In the genomic region with DNA sequence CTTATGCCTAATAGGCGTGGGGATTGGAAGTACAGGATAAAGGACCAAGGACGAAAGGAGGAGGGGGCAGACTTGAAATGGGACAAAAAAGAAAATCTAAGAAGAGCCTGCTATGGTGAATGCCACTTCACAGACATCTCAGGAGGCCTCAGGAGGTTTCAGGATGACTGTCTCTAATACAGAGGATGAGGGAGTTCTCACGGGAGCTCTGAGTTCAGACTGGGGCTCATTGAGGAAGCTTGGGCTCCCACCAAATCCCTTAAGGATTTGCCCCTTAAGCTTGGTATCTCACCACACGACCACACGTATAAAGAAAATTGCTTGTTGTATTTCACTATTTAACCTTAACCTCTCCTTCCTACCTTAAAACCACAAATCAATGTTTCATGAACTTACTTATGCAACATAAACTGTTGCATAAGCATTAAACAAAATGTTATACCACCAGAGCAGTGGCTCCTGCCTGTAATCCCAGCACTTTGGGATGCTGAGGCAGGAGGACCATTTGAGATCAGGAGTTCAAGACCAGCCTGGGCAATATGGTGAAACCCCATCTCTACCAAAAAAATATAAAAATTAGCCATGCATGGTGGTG, we compare ENCODE assay signal across 15 cellular contexts. TPM values are rescaled to one million over a fixed set of nuclear protein-coding genes. Genes with fewer than 3 reads are reported as not detected.
DNase-seq lines count a peak whose midpoint lies in the region; ATAC-seq and TF ChIP-seq lines count a peak whose summit lies in the region.
"Had no signal": no experiment of that assay in that cellular context is flagged by ENCODE, and none has a peak within 500 bp of the region (broad histone marks: within the 10 kb centered on the region; RNA-seq: fewer than 3 reads in every experiment).

No MANE protein-coding gene starts in this region.

- no peak overlapping the region for H3K4me3 ChIP-seq in H7 (ENCODE audit: insufficient read depth, low read depth, low read length)
- H3K4me3 ChIP-seq: mucosa of descending colon had no signal

- peak; percentile 59 for DNase-seq in GM10248 (ENCODE audit: extremely low spot score)
- DNase-seq in mesothelial cell of epicardium (ENCODE audit: low spot score in 2 of 2, unreplicated experiment in 2 of 2): no peak
- no peak for DNase-seq in H7
- no peak for DNase-seq in MCF 10A (ENCODE audit: unreplicated experiment)
- no peak for DNase-seq in D341Med (ENCODE audit: low spot score)
- DNase-seq: BE2C; effector memory CD4-positive, alpha-beta T cell; hypothalamus; mucosa of descending colon; NCI-H1930; WERI-Rb-1 had no signal

- H3K4me1 Mint-ChIP-seq in mesothelial cell of epicardium (no peaks in the 10 kb centered on the region), MCF 10A (ENCODE audit: insufficient read depth, unreplicated experiment) (peaks cover 3% of the 10 kb centered on the region)

- ATAC-seq in GM18868 (IDR thresholded peaks at IDR 0.05; ENCODE audit: unreplicated experiment) (peak; percentile 99), GM21737 (IDR thresholded peaks at IDR 0.05; ENCODE audit: unreplicated experiment) (peak; percentile 84), HG03196 (IDR thresholded peaks at IDR 0.05; ENCODE audit: unreplicated experiment) (peak; percentile 90)
- ATAC-seq: mucosa of descending colon, Right ventricle myocardium inferior had no signal

- TF ChIP-seq CTCF in GM10248 (IDR thresholded peaks at IDR 0.05; ENCODE audit: control extremely low read depth, extremely low read depth, low read depth, missing control alignments) (no peak), mesothelial cell of epicardium (IDR thresholded peaks at IDR 0.05; ENCODE audit: unreplicated experiment) (no peak), MCF 10A (IDR thresholded peaks at IDR 0.05; ENCODE audit: unreplicated experiment) (no peak)

- H3K36me3 Mint-ChIP-seq in mesothelial cell of epicardium (no peaks in the 10 kb centered on the region), MCF 10A (ENCODE audit: insufficient read depth, unreplicated experiment) (no peaks in the 10 kb centered on the region)

- BruUV-seq in MCF 10A (replicated peaks; lab: Mats Ljungman, UMichigan): no TSS peak

- no peaks in the 10 kb centered on the region for H3K36me3 ChIP-seq in H7 (replicated peaks; ENCODE audit: control insufficient read depth, insufficient read depth, low read length)
- H3K36me3 ChIP-seq: BE2C, WERI-Rb-1 had no signal

- H3K27ac Mint-ChIP-seq in mesothelial cell of epicardium: no peak overlapping the region
- no peak overlapping the region for H3K27ac Mint-ChIP-seq in MCF 10A (ENCODE audit: low read depth, unreplicated experiment)

- H3K9me3 Mint-ChIP-seq in mesothelial cell of epicardium (peaks cover 3% of the 10 kb centered on the region), MCF 10A (ENCODE audit: unreplicated experiment) (no peaks in the 10 kb centered on the region)

- no peak overlapping the region for H3K4me3 Mint-ChIP-seq in mesothelial cell of epicardium
- no peak overlapping the region for H3K4me3 Mint-ChIP-seq in MCF 10A (ENCODE audit: unreplicated experiment)

- POLR2A ChIA-PET in GM10248 (lab: Yijun Ruan, JAX) (no interaction called here), MCF 10A (lab: Yijun Ruan, JAX) (interaction anchor here (1.0 to 1.2 kb wide), 3 partner anchors 8 to 13 kb away, joined by 3 to 5 read pairs (median 3); no protein-coding TSS in a partner anchor)

- intact Hi-C loops in MCF 10A (cut with micrococcal nuclease): no loop called here

- CTCF ChIA-PET in GM10248 (lab: Yijun Ruan, JAX) (interaction anchor here (1.2 kb wide), 1 partner anchor 48 kb away, joined by 4 read pairs; no protein-coding TSS in a partner anchor), MCF 10A (lab: Yijun Ruan, JAX) (interaction anchor here (0.5 to 1.3 kb wide), 7 partner anchors 17 to 95 kb away, joined by 3 to 5 read pairs (median 4); no protein-coding TSS in a partner anchor)

- H3K27me3 ChIP-seq in H7 (ENCODE audit: control insufficient read depth, insufficient read depth, low read length): no peaks in the 10 kb centered on the region
- H3K27me3 ChIP-seq: BE2C had no signal

- H3K27me3 Mint-ChIP-seq in mesothelial cell of epicardium (ENCODE audit: low read depth) (peaks cover 2% of the 10 kb centered on the region), MCF 10A (ENCODE audit: insufficient read depth, unreplicated experiment) (no peaks in the 10 kb centered on the region)

RNA-seq across cellular contexts. Expression of gene SLC30A1, which starts 12.4 kb away (rescaled TPM):
- 11.0 to 11.7 TPM (median 11.1 TPM) in 3 replicates for total RNA-seq in mesothelial cell of epicardium
- 9.1 and 12.4 TPM in 2 replicates for total RNA-seq in H7 (2014; rRNA removed; shearing (Covaris generic))
- 87.0 and 94.1 TPM in 2 replicates for total RNA-seq in MCF 10A (2022)
